In genomic region chr6:4849628-4850027, GRCh38 we compare ENCODE assay signal across 18 cellular contexts.
DNase-seq lines count a peak whose midpoint lies in the region; ATAC-seq and TF ChIP-seq lines count a peak whose summit lies in the region.
"Had no signal": no experiment of that assay in that cellular context is flagged by ENCODE, and none has a peak within 500 bp of the region (broad histone marks: within the 10 kb centered on the region; RNA-seq: fewer than 3 reads in every experiment).

No MANE protein-coding gene starts in this region.

- DNase-seq in cardiac muscle cell (ENCODE audit: low read depth in 1 of 2, low spot score in 1 of 2) (no peak), left cardiac atrium (no peak), immature natural killer cell (peak in 1 of 3 donors; percentile 8), progenitor cell of endocrine pancreas (ENCODE audit: low spot score, unreplicated experiment) (no peak), EL (no peak), NCI-H1436 (lab: John Stamatoyannopoulos, UW) (no peak), GM03348 (ENCODE audit: low spot score) (no peak)
- DNase-seq: AML-193; CD4-positive, alpha-beta memory T cell; DMS153; DMS79; GM23248 had no signal

- H3K9me3 Mint-ChIP-seq in immature natural killer cell (peaks cover 0 to under 1% (median under 1%) of the 10 kb centered on the region in 6 donors), progenitor cell of endocrine pancreas (ENCODE audit: low read depth) (peaks cover 11% of the 10 kb centered on the region)

- no peaks in the 10 kb centered on the region for H3K36me3 ChIP-seq in cardiac muscle cell
- H3K36me3 ChIP-seq in Loucy (ENCODE audit: insufficient read depth, low read length): no peaks in the 10 kb centered on the region
- H3K36me3 ChIP-seq: HAP-1 had no signal

- H3F3A ChIP-seq in Loucy (ENCODE audit: low read depth): no peaks in the 10 kb centered on the region

- H3K9ac ChIP-seq in Loucy (ENCODE audit: low read depth, low read length, poor library complexity, severe bottlenecking): no peak overlapping the region
- H3K9ac ChIP-seq: GM23248 had no signal

- H3K4me3 ChIP-seq in cardiac muscle cell (no peak overlapping the region), Loucy (ENCODE audit: low read length, poor library complexity, severe bottlenecking) (no peak overlapping the region)
- H3K4me3 ChIP-seq: A549, GM23248, HAP-1 had no signal

- no peaks in the 10 kb centered on the region for H3K36me3 Mint-ChIP-seq in immature natural killer cell
- peaks cover 11% of the 10 kb centered on the region for H3K36me3 Mint-ChIP-seq in progenitor cell of endocrine pancreas (ENCODE audit: insufficient read depth)

- peaks cover 97% of the 10 kb centered on the region for H3K79me2 ChIP-seq in Loucy (ENCODE audit: insufficient read depth, low read length)

- H2AFZ ChIP-seq in Loucy (ENCODE audit: low read length): no peak overlapping the region
- H2AFZ ChIP-seq: GM23248 had no signal

- H3K4me2 ChIP-seq in Loucy (ENCODE audit: low read depth, low read length, poor library complexity, severe bottlenecking): peak overlapping the region; percentile 26
- H3K4me2 ChIP-seq: A549 had no signal

- H3K4me1 Mint-ChIP-seq in immature natural killer cell (peaks cover 74 to 100% of the 10 kb centered on the region in 2 donors), progenitor cell of endocrine pancreas (ENCODE audit: low read depth) (peaks cover 30% of the 10 kb centered on the region)

- TF ChIP-seq CTCF in cardiac muscle cell (IDR thresholded peaks at IDR 0.05; ENCODE audit: low read depth, low read length) (no peak), Loucy (conservative IDR thresholded peaks at IDR 0.05; ENCODE audit: low read length) (no peak), progenitor cell of endocrine pancreas (IDR thresholded peaks at IDR 0.05; ENCODE audit: unreplicated experiment) (no peak)

- no peaks in the 10 kb centered on the region for H3K27me3 Mint-ChIP-seq in immature natural killer cell (ENCODE audit: low read depth in 3 of 3)
- H3K27me3 Mint-ChIP-seq in progenitor cell of endocrine pancreas: no peaks in the 10 kb centered on the region
- H3K27me3 Mint-ChIP-seq: CD4-positive, alpha-beta memory T cell had no signal

- intact Hi-C loops in left cardiac atrium (cut with DNase I): no loop called here

- H3K4me3 Mint-ChIP-seq in immature natural killer cell: peak overlapping the region in 3 of 5 donors; percentile 0 to 11 (median 4)
- H3K4me3 Mint-ChIP-seq in progenitor cell of endocrine pancreas (ENCODE audit: low read depth): no peak overlapping the region

- H3K27ac Mint-ChIP-seq in immature natural killer cell: peak overlapping the region in 5 of 6 donors; percentile 4 to 73 (median 32)
- peak overlapping the region; percentile 2 for H3K27ac Mint-ChIP-seq in progenitor cell of endocrine pancreas

- H3K27ac ChIP-seq in cardiac muscle cell: peak overlapping the region; percentile 31
- H3K27ac ChIP-seq: 22Rv1, A549, C4-2B, GM23248, HL-60 had no signal

- H3K9me3 ChIP-seq in cardiac muscle cell (ENCODE audit: low read depth): peaks cover 2% of the 10 kb centered on the region
- H3K9me3 ChIP-seq in Loucy (ENCODE audit: insufficient read depth, low read depth, low read length): no peaks in the 10 kb centered on the region
- H3K9me3 ChIP-seq: A549, HAP-1 had no signal

- H3K9me2 ChIP-seq in Loucy (replicated peaks; ENCODE audit: low read depth, low read length): no peaks in the 10 kb centered on the region

- no peaks in the 10 kb centered on the region for H3K27me3 ChIP-seq in cardiac muscle cell
- H3K27me3 ChIP-seq in Loucy (ENCODE audit: insufficient read depth, low read length, poor library complexity, severe bottlenecking): no peaks in the 10 kb centered on the region

- ATAC-seq in left cardiac atrium: no peak
- ATAC-seq: A549 had no signal

- peaks cover 35% of the 10 kb centered on the region for H3K4me1 ChIP-seq in cardiac muscle cell (ENCODE audit: low read depth)
- H3K4me1 ChIP-seq in Loucy (ENCODE audit: insufficient read depth, low read length, poor library complexity, severe bottlenecking): peaks cover 16% of the 10 kb centered on the region
- H3K4me1 ChIP-seq: HAP-1 had no signal

- H4K20me1 ChIP-seq in Loucy (ENCODE audit: insufficient read depth, low read length, poor library complexity, severe bottlenecking): peaks cover 61% of the 10 kb centered on the region
